8 cellular contexts compared by ENCODE assay signal in genomic region chr1:230681599-230681998, GRCh38. TPM values are rescaled to one million over a fixed set of nuclear protein-coding genes. Genes with fewer than 3 reads are reported as not detected.
A peak's percentile ranks its signal among the peaks of the same experiment; 100 is the strongest.
DNase-seq lines count a peak whose midpoint lies in the region; ATAC-seq, FAIRE-seq and TF ChIP-seq lines count a peak whose summit lies in the region.

No MANE protein-coding gene starts in this region.

- no peaks in the 10 kb centered on the region for H3K27me3 ChIP-seq in Panc1 (ENCODE audit: control insufficient read depth, insufficient read depth, low read length)

- CTCF ChIA-PET in Panc1 (lab: Charles Lee) = no interaction called here

- H3K4me1 ChIP-seq in Panc1 (ENCODE audit: control insufficient read depth, insufficient read depth, low read length) = no peaks in the 10 kb centered on the region

- TF ChIP-seq CTCF in Panc1 (IDR thresholded peaks at IDR 0.05) = no peak

- in situ Hi-C loops in Panc1 (cut with HindIII; ENCODE audit: low pct_unique_long_range_greater_than_20kb, low sequenced_read_pairs) = no loop called here

- no peak for FAIRE-seq in GM12892 (lab: Jason Lieb, UNC)

- no peak overlapping the region for H3K27ac ChIP-seq in Panc1 (ENCODE audit: low read length)

- H3K4me3 ChIP-seq in Panc1 (ENCODE audit: low read depth in 2 of 2, low read length in 2 of 2) = no peak overlapping the region

- no peak for TF ChIP-seq POLR2A in GM12892 (IDR thresholded peaks at IDR 0.05; ENCODE audit: low read depth, low read length)

- peak; percentile 61 for DNase-seq in A172 (ENCODE audit: low spot score)
- peak; percentile 85 for DNase-seq in HPDE6-E6E7 (ENCODE audit: extremely low spot score)
- peak; percentile 2 for DNase-seq in Panc1 (ENCODE audit: low read depth, low spot score)
- peak; percentile 80 for DNase-seq in glomerular visceral epithelial cell (ENCODE audit: extremely low spot score)
- no peak for DNase-seq in GM12892 (ENCODE audit: insufficient read length)
- no peak for DNase-seq in stimulated activated CD4-positive, alpha-beta T cell treated with anti-CD3 and anti-CD28 coated beads, Interleukin-2, amount 100 ng/mL, for 24 hours

- no TSS peak for BruUV-seq in Panc1 (replicated peaks; lab: Mats Ljungman, UMichigan)

- peaks cover 10% of the 10 kb centered on the region for H3K36me3 ChIP-seq in Panc1 (ENCODE audit: control insufficient read depth, insufficient read depth, low read length)

- intact Hi-C loops in Panc1 (cut with micrococcal nuclease; ENCODE audit: unreplicated experiment) = no loop called here

- no peak for ATAC-seq in Panc1
- no peak for ATAC-seq in HG02798 (IDR thresholded peaks at IDR 0.05; ENCODE audit: poor library complexity, unreplicated experiment)
- ATAC-seq in GM19324 (IDR thresholded peaks at IDR 0.05; ENCODE audit: low FRiP score, unreplicated experiment) = no peak

- H3K9me3 ChIP-seq in Panc1 (ENCODE audit: control insufficient read depth, insufficient read depth, low read depth, low read length) = no peaks in the 10 kb centered on the region

- POLR2A ChIA-PET in Panc1 (lab: Charles Lee) = no interaction called here

RNA-seq across cellular contexts. Expression of gene AGT, which starts 32.3 kb away (rescaled TPM):
- 14.6 and 15.2 TPM in 2 replicates for total RNA-seq in A172 (2014; rRNA removed; shearing (Covaris generic))
- 0.87 TPM for total RNA-seq in Panc1 (2021; ENCODE audit: unreplicated experiment)
- not detected for polyA plus RNA-seq in Panc1 (2012; ENCODE audit: insufficient read length)
- not detected for polyA plus RNA-seq in GM12892 (2012; ENCODE audit: missing spikeins)

RNA-seq across cellular contexts. Expression of gene COG2, which starts 39.3 kb away (rescaled TPM):
- total RNA-seq in A172 (2014; rRNA removed; shearing (Covaris generic)) = 30.7 and 31.7 TPM in 2 replicates
- total RNA-seq in Panc1 (2021; ENCODE audit: unreplicated experiment) = 20.5 TPM
- polyA plus RNA-seq in Panc1 (2012; ENCODE audit: insufficient read length) = 12.1 TPM
- polyA plus RNA-seq in GM12892 (2012; ENCODE audit: missing spikeins) = 14.4 TPM

Comparison
In these comparisons a context has a peak if more than half of its experiments do, and no peak if none do; other contexts are left out.
1. DNase-seq: peak in A172 (single experiment), HPDE6-E6E7 (single experiment), Panc1 (single experiment) and glomerular visceral epithelial cell (single experiment); none in GM12892 (single experiment) and stimulated activated CD4-positive, alpha-beta T cell treated with anti-CD3 and anti-CD28 coated beads, Interleukin-2, amount 100 ng/mL, for 24 hours (0 of 2).